9 cellular contexts compared by ENCODE assay signal in the genomic region with DNA sequence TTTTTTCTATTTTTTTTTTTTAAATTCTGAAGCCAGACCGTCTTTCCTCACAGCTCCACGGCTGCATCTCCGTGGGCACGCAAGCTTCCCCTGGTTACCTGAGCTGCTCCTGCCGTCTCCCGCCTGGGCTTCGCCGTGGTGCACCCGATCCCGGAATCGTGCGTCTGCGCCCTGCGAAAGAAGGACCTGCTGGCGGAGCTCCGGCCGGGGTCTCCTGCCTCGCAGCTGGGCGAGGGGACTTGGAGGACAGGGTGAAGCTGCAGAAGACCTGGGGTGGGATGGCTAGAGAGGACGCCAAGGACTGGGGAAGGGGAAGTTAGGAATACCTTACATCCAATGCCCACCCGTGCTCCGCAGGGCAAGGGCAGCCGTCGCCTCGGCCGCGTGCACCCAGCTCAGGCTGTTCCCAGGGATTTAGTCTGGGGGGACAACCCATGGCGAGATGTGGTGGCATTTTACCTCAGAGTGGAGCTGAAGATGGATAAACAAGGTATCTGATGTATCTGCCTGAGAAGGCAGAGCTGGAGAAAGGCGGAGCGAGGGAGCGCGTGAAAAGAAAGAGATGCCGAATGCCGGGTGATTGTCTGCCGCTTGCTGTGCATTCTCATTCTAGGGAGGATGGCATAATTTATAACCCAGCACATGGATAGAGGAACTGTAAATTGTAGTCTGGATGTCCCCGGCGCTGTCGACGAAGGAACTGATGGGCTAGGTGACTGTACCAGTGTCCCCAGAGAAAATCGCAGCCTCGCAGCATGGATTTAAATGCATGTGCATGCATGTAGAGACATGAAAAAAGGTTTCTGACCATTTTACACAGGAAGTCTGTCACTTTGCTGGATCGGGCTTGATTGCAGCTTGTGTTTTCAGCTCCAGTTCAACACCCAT.
DNase-seq lines count a peak whose midpoint lies in the region; ATAC-seq and TF ChIP-seq lines count a peak whose summit lies in the region.
"Had no signal": no experiment of that assay in that cellular context is flagged by ENCODE, and none has a peak within 500 bp of the region (broad histone marks: within the 10 kb centered on the region; RNA-seq: fewer than 3 reads in every experiment).

No MANE protein-coding gene starts in this region.

- H3K4me3 ChIP-seq in GM12865 (ENCODE audit: low read depth, low read length) (no peak overlapping the region), left ventricle myocardium inferior (peak overlapping the region; percentile 55), skeletal muscle satellite cell (ENCODE audit: low read length) (peak overlapping the region; percentile 79)

- no peaks in the 10 kb centered on the region for H3K36me3 Mint-ChIP-seq in T-helper 17 cell (ENCODE audit: low read depth)

- H3K27ac ChIP-seq in left ventricle myocardium inferior (replicated peaks) (no peak overlapping the region), RWPE1 (no peak overlapping the region)

- no peaks in the 10 kb centered on the region for H3K27me3 ChIP-seq in left ventricle myocardium inferior (ENCODE audit: low read depth)
- no peaks in the 10 kb centered on the region for H3K27me3 ChIP-seq in skeletal muscle satellite cell (ENCODE audit: control insufficient read depth, insufficient read depth, low read length)

- CTCF ChIA-PET in RWPE1 (lab: Yijun Ruan, JAX): interaction anchor here (0.5 kb wide), 1 partner anchor 419 kb away, joined by 3 read pairs; no protein-coding TSS in a partner anchor

- DNase-seq in GM12865 (ENCODE audit: low read depth): peak; percentile 26
- DNase-seq in T-helper 17 cell: no peak
- DNase-seq in left ventricle myocardium inferior: no peak
- DNase-seq in left lobe of liver (ENCODE audit: low spot score): no peak
- no peak for DNase-seq in RWPE1 (ENCODE audit: low spot score)
- DNase-seq: effector CD4-positive, alpha-beta T cell had no signal

- TF ChIP-seq CTCF in GM12865 (IDR thresholded peaks at IDR 0.05; ENCODE audit: insufficient read depth, low read depth, low read length, missing control alignments): no peak
- no peak for TF ChIP-seq CTCF in left ventricle myocardium inferior (IDR thresholded peaks at IDR 0.05; ENCODE audit: borderline replicate concordance)
- no peak for TF ChIP-seq CTCF in RWPE1 (conservative IDR thresholded peaks at IDR 0.05; ENCODE audit: low read depth)

- peaks cover 71% of the 10 kb centered on the region for H3K4me1 ChIP-seq in left ventricle myocardium inferior
- peaks cover 41% of the 10 kb centered on the region for H3K4me1 ChIP-seq in skeletal muscle satellite cell (ENCODE audit: control insufficient read depth, insufficient read depth, low read length)

- intact Hi-C loops in left ventricle myocardium inferior (cut with micrococcal nuclease): loop anchor here (10.0 kb wide), 1 partner anchor 552 kb away; a partner anchor contains a TSS

- ATAC-seq in T-helper 17 cell: no peak
- no peak for ATAC-seq in GM21528 (IDR thresholded peaks at IDR 0.05; ENCODE audit: low FRiP score, unreplicated experiment)
- no peak for ATAC-seq in left lobe of liver
- no peak for ATAC-seq in GM18511 (IDR thresholded peaks at IDR 0.05; ENCODE audit: unreplicated experiment)

- POLR2A ChIA-PET in RWPE1 (lab: Yijun Ruan, JAX; ENCODE audit: low non-redundant PET): interaction anchor here (0.6 to 0.7 kb wide), 2 partner anchors 75 to 208 kb away, joined by 3 to 4 read pairs; no protein-coding TSS in a partner anchor

- H3K27me3 Mint-ChIP-seq in T-helper 17 cell: peaks cover 19% of the 10 kb centered on the region

- H3K9me3 ChIP-seq in T-helper 17 cell (ENCODE audit: control insufficient read depth, low read length, poor library complexity, severe bottlenecking) (no peaks in the 10 kb centered on the region), left ventricle myocardium inferior (replicated peaks) (no peaks in the 10 kb centered on the region), skeletal muscle satellite cell (replicated peaks; ENCODE audit: low read length) (no peaks in the 10 kb centered on the region)

- no peaks in the 10 kb centered on the region for H3K4me1 Mint-ChIP-seq in T-helper 17 cell

- H3K4me3 Mint-ChIP-seq in T-helper 17 cell: peak overlapping the region; percentile 13

- H3K36me3 ChIP-seq in left ventricle myocardium inferior (no peaks in the 10 kb centered on the region), skeletal muscle satellite cell (ENCODE audit: insufficient read depth, low read length) (no peaks in the 10 kb centered on the region)

- H3K4me2 ChIP-seq in skeletal muscle satellite cell (ENCODE audit: low read length): peak overlapping the region; percentile 86

- H3K27ac Mint-ChIP-seq in T-helper 17 cell: no peak overlapping the region

- H3K9ac ChIP-seq in skeletal muscle satellite cell (ENCODE audit: low read depth, low read length): peak overlapping the region; percentile 74
